In genomic region chr17:27760069-27760885, GRCh38 we compare ENCODE assay signal across 8 cellular contexts. TPM values are rescaled to one million over a fixed set of nuclear protein-coding genes. Genes with fewer than 3 reads are reported as not detected.
A peak's percentile ranks its signal among the peaks of the same experiment; 100 is the strongest.
DNase-seq lines count a peak whose midpoint lies in the region; ATAC-seq and TF ChIP-seq lines count a peak whose summit lies in the region.

No MANE protein-coding gene starts in this region.

- peak; percentile 21 for DNase-seq in NCI-H2196 (lab: John Stamatoyannopoulos, UW; ENCODE audit: unreplicated experiment)
- DNase-seq in NCI-H2196 treated with DMSO at 0.1 percent for 48 hours (lab: John Stamatoyannopoulos, UW; ENCODE audit: unreplicated experiment) = no peak
- DNase-seq in NCI-H1092 treated with DMSO at 0.1 percent for 48 hours (lab: John Stamatoyannopoulos, UW) = peak; percentile 47
- DNase-seq in activated CD4-positive, alpha-beta T cell treated with anti-CD3 and anti-CD28 coated beads for 48 hours = peak; percentile 81
- peak; percentile 57 for DNase-seq in choroid plexus epithelial cell (ENCODE audit: low read depth)
- DNase-seq in lung (ENCODE audit: low spot score) = peak; percentile 55
- peak; percentile 42 for DNase-seq in stimulated activated CD8-positive, alpha-beta memory T cell treated with anti-CD3 and anti-CD28 coated beads, Interleukin-12 subunit alpha, Interleukin-12 subunit beta, amount 100 ng/mL, for 4 hours (ENCODE audit: low read depth)

- H3K36me3 ChIP-seq in lung (ENCODE audit: control insufficient read depth in 2 of 2, insufficient read depth in 2 of 2, low read length in 2 of 2) = no peaks in the 10 kb centered on the region

- H3K4me3 ChIP-seq in choroid plexus epithelial cell (ENCODE audit: low read depth, low read length) = no peak overlapping the region
- no peak overlapping the region for H3K4me3 ChIP-seq in lung

- peak; percentile 50 for ATAC-seq in lung (ENCODE audit: insufficient read depth, low FRiP score)
- ATAC-seq in GM19023 (IDR thresholded peaks at IDR 0.05; ENCODE audit: unreplicated experiment) = no peak

- no peaks in the 10 kb centered on the region for H3K27me3 ChIP-seq in lung (ENCODE audit: control insufficient read depth, insufficient read depth)

- WGBS in lung, 2 donors = 58 to 61% methylated on average over 28 of the region's 28 CpGs

- no peaks in the 10 kb centered on the region for H3K9me3 ChIP-seq in lung (ENCODE audit: control insufficient read depth in 2 of 2, insufficient read depth in 1 of 2, low read length in 1 of 2)

- H3K27ac ChIP-seq in lung (ENCODE audit: low read depth in 1 of 2, low read length in 1 of 2) = no peak overlapping the region

- TF ChIP-seq CTCF in choroid plexus epithelial cell (conservative IDR thresholded peaks at IDR 0.05; ENCODE audit: low read depth, low read length) (peak; percentile 83), lung (IDR thresholded peaks at IDR 0.05; ENCODE audit: control extremely low read depth, extremely low read depth) (peak; percentile 62)

- H3K4me1 ChIP-seq in lung (ENCODE audit: control insufficient read depth in 2 of 2, insufficient read depth in 2 of 2, low read length in 2 of 2) = no peaks in the 10 kb centered on the region

RNA-seq across cellular contexts. Expression of gene NOS2, which starts 40.1 kb away (rescaled TPM):
- total RNA-seq in lung = 1 to 10 TPM; 1.2 to 2.2 TPM
- polyA plus RNA-seq in lung = under 1 TPM; 0.30 to 0.56 TPM
